8 cellular contexts compared by ENCODE assay signal in genomic region chrX:119686087-119686639, GRCh38. TPM values are rescaled to one million over a fixed set of nuclear protein-coding genes. Genes with fewer than 3 reads are reported as not detected.
DNase-seq lines count a peak whose midpoint lies in the region; ATAC-seq, FAIRE-seq and TF ChIP-seq lines count a peak whose summit lies in the region.

No MANE protein-coding gene starts in this region.

- DNase-seq in A673 (ENCODE audit: low spot score) (peak; percentile 24), K562 (ENCODE audit: extremely low read depth in 1 of 4, low spot score in 3 of 4) (no peak), neural progenitor cell (ENCODE audit: low spot score) (no peak), NCI-H187 (lab: John Stamatoyannopoulos, UW) (no peak), NCI-H2196 (lab: John Stamatoyannopoulos, UW; ENCODE audit: unreplicated experiment) (no peak), SHP77 (lab: John Stamatoyannopoulos, UW) (no peak)

- H3K9me3 ChIP-seq in A673 (ENCODE audit: low read depth, low read length, poor library complexity, severe bottlenecking): no peaks in the 10 kb centered on the region
- no peaks in the 10 kb centered on the region for H3K9me3 ChIP-seq in K562 (replicated peaks; ENCODE audit: control insufficient read depth, insufficient read depth, low read depth, low read length)
- no peaks in the 10 kb centered on the region for H3K9me3 ChIP-seq in neural progenitor cell (ENCODE audit: low read depth)

- H3K4me2 ChIP-seq in K562 (ENCODE audit: insufficient read depth, low read length) (peak overlapping the region; percentile 67), neural progenitor cell (no peak overlapping the region)

- BruUV-seq in A673 (replicated peaks; lab: Mats Ljungman, UMichigan): no TSS peak
- no TSS peak for BruUV-seq in K562 (replicated peaks; lab: Mats Ljungman, UMichigan)

- no peaks in the 10 kb centered on the region for H4K20me1 ChIP-seq in K562 (replicated peaks; ENCODE audit: control insufficient read depth, insufficient read depth, low read length)
- no peaks in the 10 kb centered on the region for H4K20me1 ChIP-seq in neural progenitor cell (ENCODE audit: low read depth)

- intact Hi-C loops in A673 (cut with micrococcal nuclease; ENCODE audit: unreplicated experiment): no loop called here
- intact Hi-C loops in K562 (cut with micrococcal nuclease): no loop called here

- peak overlapping the region; percentile 93 to 100 (median 99) for H3K27ac Mint-ChIP-seq in IgD-negative memory B cell
- H3K27ac Mint-ChIP-seq in neural progenitor cell: no peak overlapping the region

- TF ChIP-seq EP300 in K562 (IDR thresholded peaks at IDR 0.05; ENCODE audit: low read length): no peak

- TF ChIP-seq CTCF in A673 (conservative IDR thresholded peaks at IDR 0.05; ENCODE audit: low read depth, low read length) (no peak), K562 (IDR thresholded peaks at IDR 0.05 in 2 of 3, conservative IDR thresholded peaks at IDR 0.05 in 1 of 3; ENCODE audit: insufficient read depth in 2 of 3, low read depth in 1 of 3, low read length in 3 of 3) (no peak), neural progenitor cell (IDR thresholded peaks at IDR 0.05) (no peak)

- H3K9ac ChIP-seq in K562 (ENCODE audit: insufficient read depth in 1 of 2, low read depth in 2 of 2, low read length in 2 of 2) (peak overlapping the region; percentile 73 to 85; a peak in 3 of 4 replicates), neural progenitor cell (no peak overlapping the region)

- peaks cover 8% of the 10 kb centered on the region for H3F3A ChIP-seq in neural progenitor cell (ENCODE audit: low read depth)

- in situ Hi-C loops in K562 (cut with MboI): no loop called here

- H3K36me3 Mint-ChIP-seq in IgD-negative memory B cell (peaks cover 8% of the 10 kb centered on the region), neural progenitor cell (peaks cover 1% of the 10 kb centered on the region)

- H3K4me1 Mint-ChIP-seq in IgD-negative memory B cell: peaks cover 53 to 71% (median 70%) of the 10 kb centered on the region in 3 donors
- peaks cover 29% of the 10 kb centered on the region for H3K4me1 Mint-ChIP-seq in neural progenitor cell

- no peaks in the 10 kb centered on the region for H3K27me3 ChIP-seq in A673 (replicated peaks; ENCODE audit: insufficient read depth, low read depth, low read length, poor library complexity)
- H3K27me3 ChIP-seq in K562 (ENCODE audit: control insufficient read depth in 2 of 2, insufficient read depth in 2 of 2, low read length in 2 of 2): no peaks in the 10 kb centered on the region
- H3K27me3 ChIP-seq in neural progenitor cell: peaks cover 1% of the 10 kb centered on the region

- H2AFZ ChIP-seq in K562 (ENCODE audit: low read depth, low read length) (peak overlapping the region; percentile 72), neural progenitor cell (replicated peaks) (no peak overlapping the region)

- TF ChIP-seq POLR2A in K562 (conservative IDR thresholded peaks at IDR 0.05): no peak

- H3K27me3 Mint-ChIP-seq in IgD-negative memory B cell (no peaks in the 10 kb centered on the region), neural progenitor cell (ENCODE audit: insufficient read depth, low read depth) (no peaks in the 10 kb centered on the region)

- H3K4me3 ChIP-seq in A673 (ENCODE audit: low read depth, low read length, poor library complexity, severe bottlenecking) (no peak overlapping the region), K562 (no peak overlapping the region), neural progenitor cell (no peak overlapping the region)

- no peaks in the 10 kb centered on the region for H3K9me1 ChIP-seq in K562 (ENCODE audit: control insufficient read depth, insufficient read depth, low read length)

- H3K9me3 Mint-ChIP-seq in IgD-negative memory B cell: no peaks in the 10 kb centered on the region
- H3K9me3 Mint-ChIP-seq in neural progenitor cell: peaks cover 5% of the 10 kb centered on the region

- ATAC-seq in GM18909 (IDR thresholded peaks at IDR 0.05; ENCODE audit: poor library complexity, unreplicated experiment) (peak; percentile 48), K562 (peak; percentile 24)

- H3K36me3 ChIP-seq in A673 (ENCODE audit: insufficient read depth, low read length, poor library complexity, severe bottlenecking) (no peaks in the 10 kb centered on the region), K562 (ENCODE audit: control insufficient read depth, insufficient read depth, low read length) (0 out of 3 replicates have a peak, but pooled peaks cover 4% of the 10 kb centered on the region), neural progenitor cell (no peaks in the 10 kb centered on the region)

- no peak for FAIRE-seq in K562 (lab: Jason Lieb, UNC)

- H3K4me3 Mint-ChIP-seq in IgD-negative memory B cell (peak overlapping the region; percentile 83 to 100 (median 95)), neural progenitor cell (no peak overlapping the region)

- WGBS in K562 (ENCODE audit: insufficient coverage, low coverage, missing lambda C conversion rate): 30% methylated on average over 8 of the region's 11 CpGs

- H3K79me2 ChIP-seq in K562 (ENCODE audit: control insufficient read depth, insufficient read depth, low read length) (peaks cover 92% of the 10 kb centered on the region), neural progenitor cell (ENCODE audit: low read depth) (peaks cover 7% of the 10 kb centered on the region)

- no peak for TF ChIP-seq RAD21 in K562 (CRISPR knock-in tag; conservative IDR thresholded peaks at IDR 0.05 in 1 of 2, IDR thresholded peaks at IDR 0.05 in 1 of 2)

- H3K27ac ChIP-seq in A673 (ENCODE audit: low read depth, low read length, poor library complexity, severe bottlenecking) (peak overlapping the region; percentile 77), K562 (ENCODE audit: extremely low read depth, low read depth, low read length) (peak overlapping the region; percentile 89), neural progenitor cell (peak overlapping the region; percentile 53)

- CTCF ChIA-PET in A673 (lab: Charles Lee) (no interaction called here), K562 (lab: Yijun Ruan, JAX; ENCODE audit: low intra/inter-chr PET ratio) (interaction anchor here (0.7 kb wide), 1 partner anchor 329 kb away, joined by 3 read pairs; no protein-coding TSS in a partner anchor)

- POLR2A ChIA-PET in A673 (lab: Charles Lee; ENCODE audit: low non-redundant PET) (no interaction called here), K562 (lab: Yijun Ruan, JAX) (interaction anchor here (0.6 to 5.6 kb wide), 4 partner anchors 12 to 626 kb away, joined by 3 to 39 read pairs (median 3); no protein-coding TSS in a partner anchor)

- H3K4me1 ChIP-seq in A673 (ENCODE audit: insufficient read depth, low read length, poor library complexity, severe bottlenecking): peaks cover 27% of the 10 kb centered on the region
- peaks cover 10 to 46% of the 10 kb centered on the region in 2 experiments; a peak in 4 of 5 replicates for H3K4me1 ChIP-seq in K562 (replicated peaks in 1 of 2; ENCODE audit: control insufficient read depth in 2 of 2, insufficient read depth in 2 of 2, low read length in 2 of 2)
- peaks cover 14% of the 10 kb centered on the region for H3K4me1 ChIP-seq in neural progenitor cell

TF ChIP-seq in K562, 482 proteins besides CTCF, POLR2A, EP300 and RAD21 (continues in another document):
- TF ChIP-seq ZNF184 (CRISPR knock-in tag; IDR thresholded peaks at IDR 0.05): no peak
- no peak for TF ChIP-seq IFI16 (CRISPR knock-in tag; IDR thresholded peaks at IDR 0.05)
- TF ChIP-seq MYNN (IDR thresholded peaks at IDR 0.05): no peak
- no peak for TF ChIP-seq MYNN (CRISPR knock-in tag; IDR thresholded peaks at IDR 0.05)
- TF ChIP-seq MTA1 (IDR thresholded peaks at IDR 0.05; ENCODE audit: borderline replicate concordance): no peak
- TF ChIP-seq, protein P1, sequence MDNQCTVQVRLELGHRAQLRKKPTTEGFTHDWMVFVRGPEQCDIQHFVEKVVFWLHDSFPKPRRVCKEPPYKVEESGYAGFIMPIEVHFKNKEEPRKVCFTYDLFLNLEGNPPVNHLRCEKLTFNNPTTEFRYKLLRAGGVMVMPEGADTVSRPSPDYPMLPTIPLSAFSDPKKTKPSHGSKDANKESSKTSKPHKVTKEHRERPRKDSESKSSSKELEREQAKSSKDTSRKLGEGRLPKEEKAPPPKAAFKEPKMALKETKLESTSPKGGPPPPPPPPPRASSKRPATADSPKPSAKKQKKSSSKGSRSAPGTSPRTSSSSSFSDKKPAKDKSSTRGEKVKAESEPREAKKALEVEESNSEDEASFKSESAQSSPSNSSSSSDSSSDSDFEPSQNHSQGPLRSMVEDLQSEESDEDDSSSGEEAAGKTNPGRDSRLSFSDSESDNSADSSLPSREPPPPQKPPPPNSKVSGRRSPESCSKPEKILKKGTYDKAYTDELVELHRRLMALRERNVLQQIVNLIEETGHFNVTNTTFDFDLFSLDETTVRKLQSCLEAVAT (IDR thresholded peaks at IDR 0.05): no peak
- TF ChIP-seq ZNF263 (CRISPR knock-in tag; IDR thresholded peaks at IDR 0.05; ENCODE audit: borderline replicate concordance): no peak
- TF ChIP-seq CHD2 (IDR thresholded peaks at IDR 0.05; ENCODE audit: low read depth, low read length): no peak

RNA-seq across cellular contexts. Expression of gene SEPTIN6, which starts 6.8 kb away (rescaled TPM):
- total RNA-seq in A673 (2021) (61.5 and 69.1 TPM in 2 replicates), K562 (2014; rRNA removed) (33.7 and 39.9 TPM in 2 replicates), K562 (2014; rRNA removed; fragmentation: Illumina TruSeq; extraction: Trizol) (36.2 and 37.8 TPM in 2 replicates), K562 (2015; rRNA removed; fragmentation: Illumina TruSeq; extraction: Trizol) (37.8 and 41.1 TPM in 2 replicates), K562 (2021) (37.7 and 37.8 TPM in 2 replicates), neural progenitor cell (ENCODE audit: low replicate concordance) (19.4 and 21.7 TPM in 2 replicates)
- polyA plus RNA-seq in IgD-negative memory B cell (241 TPM), K562 (2011; rRNA removed) (54.6 and 85.4 TPM in 2 replicates), K562 (2014; fragmentation: Illumina TruSeq; extraction: Trizol) (51.8 and 67.0 TPM in 2 replicates), K562 (2014; fragmentation: Nextera tagmentation; extraction: Ambion mirVana) (10 to 100 TPM in 1 of 2 experiments, 1 to 10 TPM in 1; 8.4 to 12.2 TPM), K562 (2014; rRNA removed) (29.0 and 35.3 TPM in 2 replicates)
- 62.2 and 67.3 TPM in 2 replicates for total RNA-seq in K562 (2011; cell fraction: chromatin; rRNA removed; ENCODE audit: low replicate concordance)
- total RNA-seq in K562 (2011; cell fraction: nucleolus; rRNA removed): 20.0 and 24.9 TPM in 2 replicates
- total RNA-seq in K562 (2011; cell fraction: nucleoplasm; rRNA removed): 38.7 and 66.8 TPM in 2 replicates
- 57.5 and 94.0 TPM in 2 replicates for polyA plus RNA-seq in K562 (2011; cell fraction: cytosol; rRNA removed)
- 46.0 and 56.9 TPM in 2 replicates for polyA plus RNA-seq in K562 (2011; cell fraction: nucleus; rRNA removed)
- polyA plus RNA-seq in K562 (2012): 31.8 and 66.7 TPM in 2 replicates
- 114 and 136 TPM in 2 replicates for polyA minus RNA-seq in K562 (2011; rRNA and poly(A)+ RNA removed)
- polyA minus RNA-seq in K562 (2011; cell fraction: cytosol; rRNA and poly(A)+ RNA removed): 53.4 and 56.8 TPM in 2 replicates
- 12.5 and 39.9 TPM in 2 replicates for polyA minus RNA-seq in K562 (2011; cell fraction: nucleus; rRNA and poly(A)+ RNA removed)
